10 cellular contexts compared by ENCODE assay signal in the genomic region with DNA sequence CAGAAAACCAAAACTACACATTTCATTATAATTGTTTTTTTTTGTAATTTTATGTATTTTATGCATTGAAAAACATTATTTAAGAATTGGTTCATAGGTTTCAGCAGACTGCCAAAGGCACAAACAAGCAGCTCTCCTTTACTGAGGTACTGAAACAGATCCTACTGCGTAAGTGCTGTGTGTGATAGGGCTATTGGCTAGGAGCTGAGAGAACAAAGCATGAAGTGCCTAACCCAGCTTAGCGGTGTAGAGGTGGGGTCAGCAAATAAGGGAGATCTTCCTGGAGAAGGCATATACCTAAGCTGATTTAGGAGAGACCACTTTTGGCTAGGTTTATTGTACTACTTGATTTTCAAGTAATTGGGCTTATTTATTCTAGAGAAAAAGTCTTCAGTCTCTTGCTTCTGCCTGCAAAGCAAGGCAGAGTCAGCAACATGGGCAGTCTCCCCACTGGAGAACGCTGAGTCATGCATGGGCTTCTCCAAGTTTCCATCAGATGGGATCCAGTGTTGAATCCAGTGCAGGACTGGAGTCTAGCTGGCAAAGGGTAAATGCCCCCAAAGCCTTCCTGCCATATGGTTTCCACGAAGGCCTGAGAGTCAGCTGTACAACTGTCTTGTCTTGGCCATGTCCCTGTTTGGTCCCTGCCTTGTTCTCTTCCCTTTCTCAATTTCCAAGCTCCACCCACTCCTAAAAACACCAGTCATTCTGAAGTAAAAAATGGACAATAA. TPM values are rescaled to one million over a fixed set of nuclear protein-coding genes. Genes with fewer than 3 reads are reported as not detected.
DNase-seq lines count a peak whose midpoint lies in the region; ATAC-seq, FAIRE-seq and TF ChIP-seq lines count a peak whose summit lies in the region.
"Had no signal": no experiment of that assay in that cellular context is flagged by ENCODE, and none has a peak within 500 bp of the region (broad histone marks: within the 10 kb centered on the region; RNA-seq: fewer than 3 reads in every experiment).

No MANE protein-coding gene starts in this region.

- H3K4me1 ChIP-seq in heart left ventricle, result peaks cover 0 to 7% (median 0%) of the 10 kb centered on the region in 12 donors
- H3K4me1 ChIP-seq: lower lobe of right lung had no signal

- WGBS in heart left ventricle, 4 donors, result 83 to 89% (median 85%) methylated on average over 4 of the region's 4 CpGs

- no peak for TF ChIP-seq POLR2A in heart left ventricle (IDR thresholded peaks at IDR 0.05)

- DNase-seq in left cardiac atrium, result peak; percentile 26
- DNase-seq in heart left ventricle, result no peak
- peak; percentile 62 for DNase-seq in fibroblast of pulmonary artery (ENCODE audit: low read depth)
- DNase-seq in urothelium cell line (ENCODE audit: low spot score), result no peak
- DNase-seq in hippocampal formation (lab: John Stamatoyannopoulos, UW), result no peak
- DNase-seq: lower lobe of right lung, right cardiac atrium had no signal

- H3K9me3 ChIP-seq in heart left ventricle, result no peaks in the 10 kb centered on the region
- H3K9me3 ChIP-seq: lower lobe of right lung had no signal

- ATAC-seq in left cardiac atrium (peak in 1 of 2 donors; percentile 53), heart left ventricle (no peak), SK-N-SH treated with all-trans-retinoic acid at 6 μM for 48 hours (peak; percentile 56; the same call in 2 of the 3 replicates), GM18517 (IDR thresholded peaks at IDR 0.05; ENCODE audit: unreplicated experiment) (no peak), HG03469 (IDR thresholded peaks at IDR 0.05; ENCODE audit: unreplicated experiment) (no peak)
- ATAC-seq: lower lobe of right lung had no signal

- peaks cover 0 to 19% (median 15%) of the 10 kb centered on the region in 9 donors for H3K36me3 ChIP-seq in heart left ventricle

- no peak overlapping the region for H3K4me3 ChIP-seq in heart left ventricle
- H3K4me3 ChIP-seq in fibroblast of pulmonary artery (replicated peaks; ENCODE audit: low read depth, low read length), result no peak overlapping the region
- H3K4me3 ChIP-seq: lower lobe of right lung had no signal

- peak; percentile 13 for FAIRE-seq in urothelium cell line (lab: Jason Lieb, UNC)

- TF ChIP-seq CTCF in heart left ventricle (IDR thresholded peaks at IDR 0.05) (no peak), fibroblast of pulmonary artery (IDR thresholded peaks at IDR 0.05; ENCODE audit: low read length, missing control alignments) (no peak)

- H3K27me3 ChIP-seq in heart left ventricle, result no peaks in the 10 kb centered on the region

- no peak overlapping the region for H3K27ac ChIP-seq in heart left ventricle
- H3K27ac ChIP-seq: lower lobe of right lung had no signal

- intact Hi-C loops in left cardiac atrium (cut with DNase I) (no loop called here), heart left ventricle (cut with DNase I) (no loop called here)

TF ChIP-seq in SK-N-SH treated with all-trans-retinoic acid at 6 μM for 48 hours, 23 proteins besides CTCF, POLR2A, EP300 and RAD21 (continues in another document):
- TF ChIP-seq PPARA (CRISPR knock-in tag; IDR thresholded peaks at IDR 0.05; ENCODE audit: borderline replicate concordance) (no peak), POU6F1 (CRISPR knock-in tag; IDR thresholded peaks at IDR 0.05; ENCODE audit: borderline replicate concordance, low read depth) (no peak), ZFP3 (CRISPR knock-in tag; IDR thresholded peaks at IDR 0.05) (no peak), ZNF565 (CRISPR knock-in tag; conservative IDR thresholded peaks at IDR 0.05; ENCODE audit: low read depth) (no peak), TCF4 (CRISPR knock-in tag; IDR thresholded peaks at IDR 0.05; ENCODE audit: borderline replicate concordance) (no peak), PATZ1 (CRISPR knock-in tag; IDR thresholded peaks at IDR 0.05; ENCODE audit: borderline replicate concordance) (no peak), ZC3H10 (CRISPR knock-in tag; IDR thresholded peaks at IDR 0.05) (no peak), BACH2 (CRISPR knock-in tag; IDR thresholded peaks at IDR 0.05; ENCODE audit: borderline replicate concordance) (no peak), CSRNP3 (CRISPR knock-in tag; IDR thresholded peaks at IDR 0.05) (no peak), SNAI2 (CRISPR knock-in tag; IDR thresholded peaks at IDR 0.05) (no peak), ESRRG (CRISPR knock-in tag; IDR thresholded peaks at IDR 0.05) (no peak), RARB (CRISPR knock-in tag; IDR thresholded peaks at IDR 0.05) (no peak), ZNF70 (CRISPR knock-in tag; IDR thresholded peaks at IDR 0.05) (no peak), ISL1 (CRISPR knock-in tag; IDR thresholded peaks at IDR 0.05) (no peak), CREB5 (CRISPR knock-in tag; IDR thresholded peaks at IDR 0.05; ENCODE audit: low read depth) (no peak), OSR1 (CRISPR knock-in tag; IDR thresholded peaks at IDR 0.05) (no peak)

RNA-seq across cellular contexts. Expression of gene YTHDF2, which starts 18.0 kb away (rescaled TPM):
- 10 to 100 TPM; 30.0 to 44.4 TPM for total RNA-seq in left cardiac atrium
- 10 to 100 TPM; 31.3 to 56.3 (median 40.0) TPM for total RNA-seq in heart left ventricle
- 10 to 100 TPM; 20.7 to 30.4 TPM for polyA plus RNA-seq in heart left ventricle

RNA-seq across cellular contexts. Expression of gene GMEB1, which starts 50.2 kb away (rescaled TPM):
- total RNA-seq in left cardiac atrium (1 to 10 TPM; 6.1 to 6.2 TPM), heart left ventricle (1 to 10 TPM; 4.3 to 8.5 (median 6.1) TPM)
- 1 to 10 TPM; 2.2 to 7.0 TPM for polyA plus RNA-seq in heart left ventricle

Comparison
In these comparisons a context has a peak if more than half of its experiments do, and no peak if none do; other contexts are left out.
1. DNase-seq: peak in left cardiac atrium (single experiment) and fibroblast of pulmonary artery (single experiment); none in heart left ventricle (0 of 5), urothelium cell line (single experiment) and hippocampal formation (0 of 2).